In the genomic region with DNA sequence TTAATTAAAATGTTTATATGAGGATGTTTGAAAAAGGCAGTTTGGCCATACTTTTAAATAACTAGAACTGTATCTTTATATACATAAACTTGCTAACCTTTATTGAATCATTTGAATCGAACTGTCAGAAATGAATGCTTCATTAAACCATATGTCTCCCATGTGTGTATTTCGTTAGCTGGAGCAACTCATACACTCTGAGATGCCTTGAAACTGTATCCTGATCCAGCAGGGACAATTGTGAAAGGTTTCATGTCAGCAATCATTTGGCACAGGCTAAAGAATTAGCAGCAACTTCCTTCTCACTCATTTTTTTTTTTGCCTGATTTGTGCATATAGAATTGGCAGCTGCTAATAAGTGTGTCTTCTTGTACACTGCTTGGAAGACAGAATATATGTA, we compare ENCODE assay signal across 13 cellular contexts.
DNase-seq lines count a peak whose midpoint lies in the region; TF ChIP-seq lines count a peak whose summit lies in the region.
"Had no signal": no experiment of that assay in that cellular context is flagged by ENCODE, and none has a peak within 500 bp of the region (broad histone marks: within the 10 kb centered on the region; RNA-seq: fewer than 3 reads in every experiment).

No MANE protein-coding gene starts in this region.

- POLR2A ChIA-PET in BJ (lab: Charles Lee) = interaction anchor here (0.6 kb wide), 1 partner anchor 1252 kb away, joined by 3 read pairs; no protein-coding TSS in a partner anchor

- no peaks in the 10 kb centered on the region for H3K9me3 ChIP-seq in effector memory CD4-positive, alpha-beta T cell (ENCODE audit: control insufficient read depth, low read length)

- H3K36me3 Mint-ChIP-seq in chondrocyte (ENCODE audit: low read depth) (peaks cover 10% of the 10 kb centered on the region), mesothelial cell of epicardium (peaks cover 4% of the 10 kb centered on the region)
- H3K36me3 Mint-ChIP-seq: natural killer cell treated with Interleukin-12 subunit alpha and Interleukin-12 subunit beta and Interleukin-15 and Interleukin-18, amount 100 ng/mL, for 72 hours had no signal

- no peaks in the 10 kb centered on the region for H3K36me3 ChIP-seq in BJ (ENCODE audit: control insufficient read depth, insufficient read depth, low read length)
- H3K36me3 ChIP-seq in effector memory CD4-positive, alpha-beta T cell (ENCODE audit: control insufficient read depth, insufficient read depth, low read length) = no peaks in the 10 kb centered on the region

- H3K4me1 ChIP-seq in effector memory CD4-positive, alpha-beta T cell (ENCODE audit: control insufficient read depth, insufficient read depth, low read length, poor library complexity, severe bottlenecking) = no peaks in the 10 kb centered on the region

- peak overlapping the region; percentile 89 for H3K27ac Mint-ChIP-seq in chondrocyte (ENCODE audit: unreplicated experiment)
- peak overlapping the region; percentile 21 for H3K27ac Mint-ChIP-seq in mesothelial cell of epicardium
- H3K27ac Mint-ChIP-seq: natural killer cell treated with Interleukin-12 subunit alpha and Interleukin-12 subunit beta and Interleukin-15 and Interleukin-18, amount 100 ng/mL, for 72 hours had no signal

- H3K4me1 Mint-ChIP-seq in chondrocyte (ENCODE audit: low read depth) (peaks cover 61% of the 10 kb centered on the region), mesothelial cell of epicardium (peaks cover 25% of the 10 kb centered on the region)

- no peaks in the 10 kb centered on the region for H3K27me3 ChIP-seq in BJ (ENCODE audit: control insufficient read depth, insufficient read depth, low read length)
- H3K27me3 ChIP-seq in effector memory CD4-positive, alpha-beta T cell (replicated peaks; ENCODE audit: control insufficient read depth, insufficient read depth, low read length, poor library complexity, severe bottlenecking) = no peaks in the 10 kb centered on the region

- CTCF ChIA-PET in BJ (lab: Yijun Ruan, JAX) = interaction anchor here (0.6 to 1.5 kb wide), 4 partner anchors 11 to 316 kb away, joined by 3 to 7 read pairs (median 5); no protein-coding TSS in a partner anchor

- H3K4me3 Mint-ChIP-seq in chondrocyte (ENCODE audit: unreplicated experiment) = peak overlapping the region; percentile 61
- no peak overlapping the region for H3K4me3 Mint-ChIP-seq in mesothelial cell of epicardium
- H3K4me3 Mint-ChIP-seq: GM23338; natural killer cell treated with Interleukin-12 subunit alpha and Interleukin-12 subunit beta and Interleukin-15 and Interleukin-18, amount 100 ng/mL, for 72 hours had no signal

- TF ChIP-seq CTCF in BJ (IDR thresholded peaks at IDR 0.05; ENCODE audit: insufficient read depth, low read depth, low read length) (no peak), chondrocyte (IDR thresholded peaks at IDR 0.05) (no peak), mesothelial cell of epicardium (IDR thresholded peaks at IDR 0.05; ENCODE audit: unreplicated experiment) (no peak)

- peaks cover 14% of the 10 kb centered on the region for H3K9me3 Mint-ChIP-seq in chondrocyte (ENCODE audit: low read depth)
- H3K9me3 Mint-ChIP-seq in mesothelial cell of epicardium = peaks cover 19% of the 10 kb centered on the region
- H3K9me3 Mint-ChIP-seq: GM23338 had no signal

- H3K27me3 Mint-ChIP-seq in chondrocyte (ENCODE audit: low read depth) = no peaks in the 10 kb centered on the region
- no peaks in the 10 kb centered on the region for H3K27me3 Mint-ChIP-seq in mesothelial cell of epicardium (ENCODE audit: low read depth)
- H3K27me3 Mint-ChIP-seq: natural killer cell treated with Interleukin-12 subunit alpha and Interleukin-12 subunit beta and Interleukin-15 and Interleukin-18, amount 100 ng/mL, for 72 hours had no signal

- no peak overlapping the region for H3K27ac ChIP-seq in effector memory CD4-positive, alpha-beta T cell (ENCODE audit: insufficient read depth, low read length, poor library complexity, severe bottlenecking)

- peak overlapping the region; percentile 53 for H3K4me3 ChIP-seq in BJ (ENCODE audit: low read depth, low read length)
- H3K4me3 ChIP-seq in effector memory CD4-positive, alpha-beta T cell (ENCODE audit: insufficient read depth, low read depth, low read length, poor library complexity, severe bottlenecking) = no peak overlapping the region
- H3K4me3 ChIP-seq: GM23338 had no signal

- no peak for DNase-seq in BJ (ENCODE audit: low read depth)
- DNase-seq in M059J (ENCODE audit: low read depth) = peak; percentile 56
- DNase-seq in chondrocyte (ENCODE audit: low spot score) = no peak
- DNase-seq in mesothelial cell of epicardium (ENCODE audit: low spot score in 2 of 2, unreplicated experiment in 2 of 2) = no peak
- DNase-seq in effector memory CD4-positive, alpha-beta T cell = no peak
- DNase-seq in LoVo (ENCODE audit: low spot score) = no peak
- DNase-seq in GDM1 (lab: John Stamatoyannopoulos, UW) = no peak
- no peak for DNase-seq in NOMO-1 treated with DMSO at 0.1 percent for 48 hours (lab: John Stamatoyannopoulos, UW; ENCODE audit: unreplicated experiment)
- DNase-seq: activated T-cell treated with anti-CD3 and anti-CD28 coated beads, Interleukin-2, amount 50 U/mL, for 1 hour; DND-41; NCI-H748 treated with DMSO at 0.1 percent for 48 hours had no signal
